1 cellular context compared by ENCODE assay signal in genomic region chr12:64577046-64577445, GRCh38.
TF ChIP-seq lines count a peak whose summit lies in the region.

No MANE protein-coding gene starts in this region.

TF ChIP-seq in HepG2, 621 proteins besides CTCF, POLR2A, EP300 and RAD21:
- no peak for TF ChIP-seq HOXA5 (CRISPR knock-in tag; IDR thresholded peaks at IDR 0.05)
- 0 out of 2 replicates have a peak, but pooled peaks have one; percentile 11 for TF ChIP-seq FOXA3 (CRISPR knock-in tag; IDR thresholded peaks at IDR 0.05)
- no peak for TF ChIP-seq HOXA3 (CRISPR knock-in tag; IDR thresholded peaks at IDR 0.05)
- no peak for TF ChIP-seq ZNF839 (CRISPR knock-in tag; IDR thresholded peaks at IDR 0.05; ENCODE audit: borderline replicate concordance)
- TF ChIP-seq ZFP36 (IDR thresholded peaks at IDR 0.05; ENCODE audit: borderline replicate concordance, low read depth, low read length, partially characterized antibody), result no peak
- TF ChIP-seq TMF1 (CRISPR knock-in tag; IDR thresholded peaks at IDR 0.05; ENCODE audit: low read depth), result no peak
- TF ChIP-seq ZKSCAN5 (CRISPR knock-in tag; IDR thresholded peaks at IDR 0.05), result no peak
TF ChIP-seq in HepG2: peak in this region for 1.
